1 cellular context compared by ENCODE assay signal in the genomic region with DNA sequence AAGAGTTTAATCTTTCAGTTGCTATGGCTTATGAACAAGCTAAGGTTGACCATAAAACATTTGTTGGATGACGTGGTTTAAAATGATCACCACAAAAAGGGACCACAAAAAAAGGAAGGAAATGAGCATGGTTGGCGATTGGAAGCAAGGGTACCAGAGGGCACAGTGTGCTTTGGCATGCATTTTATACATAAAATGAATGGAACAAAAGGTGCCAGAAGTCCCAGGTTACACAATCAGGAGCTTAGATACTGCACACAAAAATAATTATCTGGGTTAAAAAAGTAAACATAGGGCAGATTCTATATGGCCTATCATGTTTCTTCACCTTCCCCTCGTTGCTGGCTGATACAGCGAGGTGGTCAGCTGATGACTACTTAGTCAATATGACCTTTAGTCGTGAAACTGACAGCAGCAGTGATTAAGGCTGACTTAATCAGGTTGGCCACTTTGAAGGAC.
A peak's percentile ranks its signal among the peaks of the same experiment; 100 is the strongest.
TF ChIP-seq lines count a peak whose summit lies in the region.

No MANE protein-coding gene starts in this region.

TF ChIP-seq in HepG2, 621 proteins besides CTCF, POLR2A, EP300 and RAD21 (continued from another document and continues in another):
- no peak for TF ChIP-seq ZNF12 (CRISPR knock-in tag; IDR thresholded peaks at IDR 0.05)
- TF ChIP-seq ZNF34 (CRISPR knock-in tag; IDR thresholded peaks at IDR 0.05; ENCODE audit: borderline replicate concordance): no peak
- TF ChIP-seq ZBTB39 (CRISPR knock-in tag; IDR thresholded peaks at IDR 0.05): no peak
- TF ChIP-seq ERF (CRISPR knock-in tag; IDR thresholded peaks at IDR 0.05): peak; percentile 37; the same call in 1 of the 2 replicates
- no peak for TF ChIP-seq ZIK1 (CRISPR knock-in tag; IDR thresholded peaks at IDR 0.05; ENCODE audit: borderline replicate concordance, low read depth)
- TF ChIP-seq ZNF180 (CRISPR knock-in tag; IDR thresholded peaks at IDR 0.05; ENCODE audit: borderline replicate concordance, low read depth): no peak
- TF ChIP-seq, protein P1, sequence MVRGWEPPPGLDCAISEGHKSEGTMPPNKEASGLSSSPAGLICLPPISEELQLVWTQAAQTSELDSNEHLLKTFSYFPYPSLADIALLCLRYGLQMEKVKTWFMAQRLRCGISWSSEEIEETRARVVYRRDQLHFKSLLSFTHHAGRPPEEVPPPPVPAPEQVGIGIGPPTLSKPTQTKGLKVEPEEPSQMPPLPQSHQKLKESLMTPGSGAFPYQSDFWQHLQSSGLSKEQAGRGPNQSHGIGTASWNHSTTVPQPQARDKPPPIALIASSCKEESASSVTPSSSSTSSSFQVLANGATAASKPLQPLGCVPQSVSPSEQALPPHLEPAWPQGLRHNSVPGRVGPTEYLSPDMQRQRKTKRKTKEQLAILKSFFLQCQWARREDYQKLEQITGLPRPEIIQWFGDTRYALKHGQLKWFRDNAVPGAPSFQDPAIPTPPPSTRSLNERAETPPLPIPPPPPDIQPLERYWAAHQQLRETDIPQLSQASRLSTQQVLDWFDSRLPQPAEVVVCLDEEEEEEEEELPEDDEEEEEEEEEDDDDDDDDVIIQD (CRISPR knock-in tag; IDR thresholded peaks at IDR 0.05; ENCODE audit: low read depth): peak; percentile 65; the same call in 1 of the 2 replicates
- TF ChIP-seq, protein P2, sequence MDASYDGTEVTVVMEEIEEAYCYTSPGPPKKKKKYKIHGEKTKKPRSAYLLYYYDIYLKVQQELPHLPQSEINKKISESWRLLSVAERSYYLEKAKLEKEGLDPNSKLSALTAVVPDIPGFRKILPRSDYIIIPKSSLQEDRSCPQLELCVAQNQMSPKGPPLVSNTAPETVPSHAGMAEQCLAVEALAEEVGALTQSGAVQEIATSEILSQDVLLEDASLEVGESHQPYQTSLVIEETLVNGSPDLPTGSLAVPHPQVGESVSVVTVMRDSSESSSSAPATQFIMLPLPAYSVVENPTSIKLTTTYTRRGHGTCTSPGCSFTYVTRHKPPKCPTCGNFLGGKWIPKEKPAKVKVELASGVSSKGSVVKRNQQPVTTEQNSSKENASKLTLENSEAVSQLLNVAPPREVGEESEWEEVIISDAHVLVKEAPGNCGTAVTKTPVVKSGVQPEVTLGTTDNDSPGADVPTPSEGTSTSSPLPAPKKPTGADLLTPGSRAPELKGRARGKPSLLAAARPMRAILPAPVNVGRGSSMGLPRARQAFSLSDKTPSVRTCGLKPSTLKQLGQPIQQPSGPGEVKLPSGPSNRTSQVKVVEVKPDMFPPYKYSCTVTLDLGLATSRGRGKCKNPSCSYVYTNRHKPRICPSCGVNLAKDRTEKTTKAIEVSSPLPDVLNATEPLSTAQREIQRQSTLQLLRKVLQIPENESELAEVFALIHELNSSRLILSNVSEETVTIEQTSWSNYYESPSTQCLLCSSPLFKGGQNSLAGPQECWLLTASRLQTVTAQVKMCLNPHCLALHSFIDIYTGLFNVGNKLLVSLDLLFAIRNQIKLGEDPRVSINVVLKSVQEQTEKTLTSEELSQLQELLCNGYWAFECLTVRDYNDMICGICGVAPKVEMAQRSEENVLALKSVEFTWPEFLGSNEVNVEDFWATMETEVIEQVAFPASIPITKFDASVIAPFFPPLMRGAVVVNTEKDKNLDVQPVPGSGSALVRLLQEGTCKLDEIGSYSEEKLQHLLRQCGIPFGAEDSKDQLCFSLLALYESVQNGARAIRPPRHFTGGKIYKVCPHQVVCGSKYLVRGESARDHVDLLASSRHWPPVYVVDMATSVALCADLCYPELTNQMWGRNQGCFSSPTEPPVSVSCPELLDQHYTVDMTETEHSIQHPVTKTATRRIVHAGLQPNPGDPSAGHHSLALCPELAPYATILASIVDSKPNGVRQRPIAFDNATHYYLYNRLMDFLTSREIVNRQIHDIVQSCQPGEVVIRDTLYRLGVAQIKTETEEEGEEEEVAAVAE (CRISPR knock-in tag; IDR thresholded peaks at IDR 0.05; ENCODE audit: borderline replicate concordance): peak; percentile 57; the same call in 1 of the 2 replicates
- TF ChIP-seq ZSCAN9 (CRISPR knock-in tag; IDR thresholded peaks at IDR 0.05; ENCODE audit: borderline replicate concordance): no peak
- no peak for TF ChIP-seq JUND (CRISPR knock-in tag; IDR thresholded peaks at IDR 0.05)
- peak; percentile 76 for TF ChIP-seq GATAD2A (CRISPR knock-in tag; IDR thresholded peaks at IDR 0.05)
- peak; percentile 68 for TF ChIP-seq PITX1 (CRISPR knock-in tag; IDR thresholded peaks at IDR 0.05)
- no peak for TF ChIP-seq ZFP90 (CRISPR knock-in tag; IDR thresholded peaks at IDR 0.05; ENCODE audit: borderline replicate concordance)
- TF ChIP-seq DPF2 (CRISPR knock-in tag; IDR thresholded peaks at IDR 0.05; ENCODE audit: borderline replicate concordance, low read depth): peak; percentile 38; the same call in 1 of the 2 replicates
- no peak for TF ChIP-seq KAT7 (CRISPR knock-in tag; IDR thresholded peaks at IDR 0.05; ENCODE audit: borderline replicate concordance)
- peak; percentile 98 for TF ChIP-seq GFI1 (CRISPR knock-in tag; IDR thresholded peaks at IDR 0.05; ENCODE audit: borderline replicate concordance)
- no peak for TF ChIP-seq GATA4 (IDR thresholded peaks at IDR 0.05; ENCODE audit: borderline replicate concordance, low read depth)
- TF ChIP-seq ATF3 (CRISPR knock-in tag; IDR thresholded peaks at IDR 0.05): peak; percentile 64; the same call in 1 of the 2 replicates
- no peak for TF ChIP-seq NFIB (CRISPR knock-in tag; IDR thresholded peaks at IDR 0.05; ENCODE audit: borderline replicate concordance)
- TF ChIP-seq MAZ (IDR thresholded peaks at IDR 0.05; ENCODE audit: borderline replicate concordance, low read depth, low read length): no peak
- no peak for TF ChIP-seq MAZ (CRISPR knock-in tag; IDR thresholded peaks at IDR 0.05; ENCODE audit: low read depth)
- no peak for TF ChIP-seq TSC22D2 (CRISPR knock-in tag; IDR thresholded peaks at IDR 0.05; ENCODE audit: borderline replicate concordance)
- TF ChIP-seq, protein P3, sequence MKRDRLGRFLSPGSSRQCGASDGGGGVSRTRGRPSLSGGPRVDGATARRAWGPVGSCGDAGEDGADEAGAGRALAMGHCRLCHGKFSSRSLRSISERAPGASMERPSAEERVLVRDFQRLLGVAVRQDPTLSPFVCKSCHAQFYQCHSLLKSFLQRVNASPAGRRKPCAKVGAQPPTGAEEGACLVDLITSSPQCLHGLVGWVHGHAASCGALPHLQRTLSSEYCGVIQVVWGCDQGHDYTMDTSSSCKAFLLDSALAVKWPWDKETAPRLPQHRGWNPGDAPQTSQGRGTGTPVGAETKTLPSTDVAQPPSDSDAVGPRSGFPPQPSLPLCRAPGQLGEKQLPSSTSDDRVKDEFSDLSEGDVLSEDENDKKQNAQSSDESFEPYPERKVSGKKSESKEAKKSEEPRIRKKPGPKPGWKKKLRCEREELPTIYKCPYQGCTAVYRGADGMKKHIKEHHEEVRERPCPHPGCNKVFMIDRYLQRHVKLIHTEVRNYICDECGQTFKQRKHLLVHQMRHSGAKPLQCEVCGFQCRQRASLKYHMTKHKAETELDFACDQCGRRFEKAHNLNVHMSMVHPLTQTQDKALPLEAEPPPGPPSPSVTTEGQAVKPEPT (CRISPR knock-in tag; IDR thresholded peaks at IDR 0.05; ENCODE audit: low read depth): no peak
- no peak for TF ChIP-seq THYN1 (CRISPR knock-in tag; IDR thresholded peaks at IDR 0.05; ENCODE audit: borderline replicate concordance, low read depth)
- TF ChIP-seq ZNF33A (CRISPR knock-in tag; IDR thresholded peaks at IDR 0.05; ENCODE audit: borderline replicate concordance): no peak
- 0 out of 2 replicates have a peak, but pooled peaks have one; percentile 56 for TF ChIP-seq SIN3A (IDR thresholded peaks at IDR 0.05; ENCODE audit: borderline replicate concordance, low read depth, low read length)
- no peak for TF ChIP-seq HIVEP1 (CRISPR knock-in tag; IDR thresholded peaks at IDR 0.05)
- TF ChIP-seq EEA1 (CRISPR knock-in tag; IDR thresholded peaks at IDR 0.05; ENCODE audit: borderline replicate concordance): no peak
- TF ChIP-seq ZBTB20 (CRISPR knock-in tag; IDR thresholded peaks at IDR 0.05; ENCODE audit: borderline replicate concordance, low read depth): peak; percentile 76; the same call in 1 of the 2 replicates
- TF ChIP-seq FOXO1 (CRISPR knock-in tag; IDR thresholded peaks at IDR 0.05): 0 out of 2 replicates have a peak, but pooled peaks have one; percentile 37
- TF ChIP-seq ZKSCAN8 (CRISPR knock-in tag; IDR thresholded peaks at IDR 0.05; ENCODE audit: borderline replicate concordance): peak; percentile 23; the same call in 1 of the 2 replicates
- TF ChIP-seq MBD4 (IDR thresholded peaks at IDR 0.05; ENCODE audit: borderline replicate concordance, low read length): peak; percentile 26; the same call in 1 of the 2 replicates
- TF ChIP-seq NR2F1 (CRISPR knock-in tag; IDR thresholded peaks at IDR 0.05): peak; percentile 20 to 44; a peak in 1 of 4 replicates
- TF ChIP-seq, protein P4, sequence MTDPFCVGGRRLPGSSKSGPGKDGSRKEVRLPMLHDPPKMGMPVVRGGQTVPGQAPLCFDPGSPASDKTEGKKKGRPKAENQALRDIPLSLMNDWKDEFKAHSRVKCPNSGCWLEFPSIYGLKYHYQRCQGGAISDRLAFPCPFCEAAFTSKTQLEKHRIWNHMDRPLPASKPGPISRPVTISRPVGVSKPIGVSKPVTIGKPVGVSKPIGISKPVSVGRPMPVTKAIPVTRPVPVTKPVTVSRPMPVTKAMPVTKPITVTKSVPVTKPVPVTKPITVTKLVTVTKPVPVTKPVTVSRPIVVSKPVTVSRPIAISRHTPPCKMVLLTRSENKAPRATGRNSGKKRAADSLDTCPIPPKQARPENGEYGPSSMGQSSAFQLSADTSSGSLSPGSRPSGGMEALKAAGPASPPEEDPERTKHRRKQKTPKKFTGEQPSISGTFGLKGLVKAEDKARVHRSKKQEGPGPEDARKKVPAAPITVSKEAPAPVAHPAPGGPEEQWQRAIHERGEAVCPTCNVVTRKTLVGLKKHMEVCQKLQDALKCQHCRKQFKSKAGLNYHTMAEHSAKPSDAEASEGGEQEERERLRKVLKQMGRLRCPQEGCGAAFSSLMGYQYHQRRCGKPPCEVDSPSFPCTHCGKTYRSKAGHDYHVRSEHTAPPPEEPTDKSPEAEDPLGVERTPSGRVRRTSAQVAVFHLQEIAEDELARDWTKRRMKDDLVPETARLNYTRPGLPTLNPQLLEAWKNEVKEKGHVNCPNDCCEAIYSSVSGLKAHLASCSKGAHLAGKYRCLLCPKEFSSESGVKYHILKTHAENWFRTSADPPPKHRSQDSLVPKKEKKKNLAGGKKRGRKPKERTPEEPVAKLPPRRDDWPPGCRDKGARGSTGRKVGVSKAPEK (CRISPR knock-in tag; IDR thresholded peaks at IDR 0.05; ENCODE audit: borderline replicate concordance): no peak
- peak; percentile 79 for TF ChIP-seq HDAC2 (CRISPR knock-in tag; IDR thresholded peaks at IDR 0.05)
- TF ChIP-seq ZNF331 (CRISPR knock-in tag; IDR thresholded peaks at IDR 0.05): peak; percentile 30; the same call in 1 of the 2 replicates
- peak; percentile 72; the same call in 1 of the 2 replicates for TF ChIP-seq ZNF552 (CRISPR knock-in tag; IDR thresholded peaks at IDR 0.05; ENCODE audit: borderline replicate concordance)
- peak; percentile 48 for TF ChIP-seq RBM22 (optimal IDR thresholded peaks at IDR 0.05; ENCODE audit: low read length)
- TF ChIP-seq, protein P5, sequence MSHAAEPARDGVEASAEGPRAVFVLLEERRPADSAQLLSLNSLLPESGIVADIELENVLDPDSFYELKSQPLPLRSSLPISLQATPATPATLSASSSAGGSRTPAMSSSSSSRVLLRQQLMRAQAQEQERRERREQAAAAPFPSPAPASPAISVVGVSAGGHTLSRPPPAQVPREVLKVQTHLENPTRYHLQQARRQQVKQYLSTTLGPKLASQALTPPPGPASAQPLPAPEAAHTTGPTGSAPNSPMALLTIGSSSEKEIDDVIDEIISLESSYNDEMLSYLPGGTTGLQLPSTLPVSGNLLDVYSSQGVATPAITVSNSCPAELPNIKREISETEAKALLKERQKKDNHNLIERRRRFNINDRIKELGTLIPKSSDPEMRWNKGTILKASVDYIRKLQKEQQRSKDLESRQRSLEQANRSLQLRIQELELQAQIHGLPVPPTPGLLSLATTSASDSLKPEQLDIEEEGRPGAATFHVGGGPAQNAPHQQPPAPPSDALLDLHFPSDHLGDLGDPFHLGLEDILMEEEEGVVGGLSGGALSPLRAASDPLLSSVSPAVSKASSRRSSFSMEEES (CRISPR knock-in tag; IDR thresholded peaks at IDR 0.05): peak; percentile 94
- TF ChIP-seq SALL1 (CRISPR knock-in tag; IDR thresholded peaks at IDR 0.05): peak; percentile 64; the same call in 1 of the 2 replicates
- no peak for TF ChIP-seq GTF2F1 (IDR thresholded peaks at IDR 0.05; ENCODE audit: low read length)
- TF ChIP-seq NFKB2 (CRISPR knock-in tag; IDR thresholded peaks at IDR 0.05; ENCODE audit: borderline replicate concordance): no peak
- no peak for TF ChIP-seq ZKSCAN5 (CRISPR knock-in tag; IDR thresholded peaks at IDR 0.05)
- TF ChIP-seq, protein P6, sequence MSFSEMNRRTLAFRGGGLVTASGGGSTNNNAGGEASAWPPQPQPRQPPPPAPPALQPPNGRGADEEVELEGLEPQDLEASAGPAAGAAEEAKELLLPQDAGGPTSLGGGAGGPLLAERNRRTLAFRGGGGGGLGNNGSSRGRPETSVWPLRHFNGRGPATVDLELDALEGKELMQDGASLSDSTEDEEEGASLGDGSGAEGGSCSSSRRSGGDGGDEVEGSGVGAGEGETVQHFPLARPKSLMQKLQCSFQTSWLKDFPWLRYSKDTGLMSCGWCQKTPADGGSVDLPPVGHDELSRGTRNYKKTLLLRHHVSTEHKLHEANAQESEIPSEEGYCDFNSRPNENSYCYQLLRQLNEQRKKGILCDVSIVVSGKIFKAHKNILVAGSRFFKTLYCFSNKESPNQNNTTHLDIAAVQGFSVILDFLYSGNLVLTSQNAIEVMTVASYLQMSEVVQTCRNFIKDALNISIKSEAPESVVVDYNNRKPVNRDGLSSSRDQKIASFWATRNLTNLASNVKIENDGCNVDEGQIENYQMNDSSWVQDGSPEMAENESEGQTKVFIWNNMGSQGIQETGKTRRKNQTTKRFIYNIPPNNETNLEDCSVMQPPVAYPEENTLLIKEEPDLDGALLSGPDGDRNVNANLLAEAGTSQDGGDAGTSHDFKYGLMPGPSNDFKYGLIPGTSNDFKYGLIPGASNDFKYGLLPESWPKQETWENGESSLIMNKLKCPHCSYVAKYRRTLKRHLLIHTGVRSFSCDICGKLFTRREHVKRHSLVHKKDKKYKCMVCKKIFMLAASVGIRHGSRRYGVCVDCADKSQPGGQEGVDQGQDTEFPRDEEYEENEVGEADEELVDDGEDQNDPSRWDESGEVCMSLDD (CRISPR knock-in tag; IDR thresholded peaks at IDR 0.05; ENCODE audit: borderline replicate concordance): no peak
- TF ChIP-seq MXD4 (CRISPR knock-in tag; IDR thresholded peaks at IDR 0.05): no peak
